30 cellular contexts compared by ENCODE assay signal in genomic region chr15:91520848-91521247, GRCh38.
"Had no signal": no experiment of that assay in that cellular context is flagged by ENCODE, and none has a peak within 500 bp of the region (broad histone marks: within the 10 kb centered on the region; RNA-seq: fewer than 3 reads in every experiment).

No MANE protein-coding gene starts in this region.

- H2AFZ ChIP-seq: hepatocyte had no signal

- H3K9me3 Mint-ChIP-seq: activated naive CD4-positive, alpha-beta T cell treated with anti-CD3 and anti-CD28 coated beads for 36 hours; activated T-cell treated with anti-CD3 and anti-CD28 coated beads, Interleukin-2, amount 50 U/mL, for 4 hours; dendritic cell treated with granulocyte-macrophage colony-stimulating factor and Interleukin-4, amounts not matched to agents 40 ng/mL and 50 ng/mL, for 4 days; immature natural killer cell; naive thymus-derived CD8-positive, alpha-beta T cell; type B pancreatic cell had no signal

- H3K4me2 ChIP-seq: hepatocyte, neural progenitor cell had no signal

- H3K27me3 ChIP-seq: hepatocyte, neural progenitor cell, sigmoid colon, testis, vagina had no signal

- FAIRE-seq: frontal cortex had no signal

- ATAC-seq: activated CD4-positive, alpha-beta T cell treated with anti-CD3 and anti-CD28 coated beads for 36 hours; activated T-cell treated with anti-CD3 and anti-CD28 coated beads, Interleukin-2, amount 50 U/mL, for 4 hours; naive thymus-derived CD8-positive, alpha-beta T cell; WTC11 had no signal

- H3K36me3 Mint-ChIP-seq: immature natural killer cell; mesothelial cell of epicardium; naive thymus-derived CD8-positive, alpha-beta T cell; neural progenitor cell had no signal

- H3K79me2 ChIP-seq: hepatocyte had no signal

- H3K4me3 Mint-ChIP-seq: activated CD4-positive, alpha-beta T cell treated with anti-CD3 and anti-CD28 coated beads for 36 hours; activated naive CD4-positive, alpha-beta T cell treated with anti-CD3 and anti-CD28 coated beads for 36 hours; activated naive CD8-positive, alpha-beta T cell treated with anti-CD3 and anti-CD28 coated beads, Interleukin-2, amount 10 ng/mL, durations not matched to agents 7 days and 5 days; activated T-cell treated with anti-CD3 and anti-CD28 coated beads, Interleukin-2, amount 50 U/mL, for 4 hours; dendritic cell treated with granulocyte-macrophage colony-stimulating factor and Interleukin-4, amounts not matched to agents 40 ng/mL and 50 ng/mL, for 4 days; immature natural killer cell; mesothelial cell of epicardium; naive thymus-derived CD8-positive, alpha-beta T cell; neural progenitor cell; type B pancreatic cell; WTC11 had no signal

- H3K4me1 ChIP-seq: sigmoid colon, testis, vagina had no signal

- H3K9me3 ChIP-seq: sigmoid colon, testis, vagina had no signal

- H3K4me3 ChIP-seq: hepatocyte, left ventricle myocardium inferior, neural progenitor cell, sigmoid colon, testis, vagina had no signal

- H3K27me3 Mint-ChIP-seq: activated CD4-positive, alpha-beta T cell treated with anti-CD3 and anti-CD28 coated beads for 36 hours; activated naive CD8-positive, alpha-beta T cell treated with anti-CD3 and anti-CD28 coated beads, Interleukin-2, amount 10 ng/mL, durations not matched to agents 7 days and 5 days; dendritic cell treated with granulocyte-macrophage colony-stimulating factor and Interleukin-4, amounts not matched to agents 40 ng/mL and 50 ng/mL, for 4 days; progenitor cell of endocrine pancreas had no signal

- H3K27ac Mint-ChIP-seq: activated CD4-positive, alpha-beta T cell treated with anti-CD3 and anti-CD28 coated beads for 36 hours; activated naive CD4-positive, alpha-beta T cell treated with anti-CD3 and anti-CD28 coated beads for 36 hours; activated naive CD8-positive, alpha-beta T cell treated with anti-CD3 and anti-CD28 coated beads, Interleukin-2, amount 10 ng/mL, durations not matched to agents 7 days and 5 days; dendritic cell treated with granulocyte-macrophage colony-stimulating factor and Interleukin-4, amounts not matched to agents 40 ng/mL and 50 ng/mL, for 4 days; immature natural killer cell; mesothelial cell of epicardium; neural progenitor cell; progenitor cell of endocrine pancreas; type B pancreatic cell; WTC11 had no signal

- DNase-seq: activated CD4-positive, alpha-beta T cell treated with anti-CD3 and anti-CD28 coated beads for 36 hours; activated CD4-positive, alpha-beta T cell treated with anti-CD3 and anti-CD28 coated beads, Interleukin-2, amount 50 U/mL, for 4 hours; activated CD8-positive, alpha-beta memory T cell treated with anti-CD3 and anti-CD28 coated beads, Interleukin-2, amount 50 U/mL, for 48 hours; activated naive CD4-positive, alpha-beta T cell treated with anti-CD3 and anti-CD28 coated beads for 36 hours; activated naive CD8-positive, alpha-beta T cell treated with anti-CD3 and anti-CD28 coated beads, Interleukin-2, amount 10 ng/mL, durations not matched to agents 7 days and 5 days; activated T-cell treated with anti-CD3 and anti-CD28 coated beads, Interleukin-2, amount 50 U/mL, for 4 hours; amniotic stem cell; effector CD4-positive, alpha-beta T cell; erythroblast; glutamatergic neuron; immature natural killer cell; kidney glomerular epithelial cell; left ventricle myocardium inferior; naive thymus-derived CD8-positive, alpha-beta T cell; retina; sigmoid colon; stimulated activated CD4-positive, alpha-beta T cell treated with anti-CD3 and anti-CD28 coated beads, Interleukin-2, amount 100 ng/mL, for 48 hours; stimulated activated CD8-positive, alpha-beta memory T cell treated with anti-CD3 and anti-CD28 coated beads, Interleukin-4, amount 100 ng/mL, for 48 hours; stimulated activated naive CD4-positive, alpha-beta T cell; T-helper 9 cell; testis had no signal

- H3K27ac ChIP-seq: hepatocyte, left ventricle myocardium inferior, neural progenitor cell, sigmoid colon, testis, vagina had no signal

- H3K9ac ChIP-seq: neural progenitor cell had no signal

- H3K4me1 Mint-ChIP-seq: mesothelial cell of epicardium, neural progenitor cell had no signal

- H3K36me3 ChIP-seq: left ventricle myocardium inferior, neural progenitor cell, sigmoid colon, vagina had no signal
